17 cellular contexts compared by ENCODE assay signal in genomic region chr19:39831679-39832078, GRCh38. TPM values are rescaled to one million over a fixed set of nuclear protein-coding genes. Genes with fewer than 3 reads are reported as not detected.
DNase-seq lines count a peak whose midpoint lies in the region; ATAC-seq and TF ChIP-seq lines count a peak whose summit lies in the region.
"Had no signal": no experiment of that assay in that cellular context is flagged by ENCODE, and none has a peak within 500 bp of the region (broad histone marks: within the 10 kb centered on the region; RNA-seq: fewer than 3 reads in every experiment).

No MANE protein-coding gene starts in this region.

- POLR2A ChIA-PET in CD4-positive, alpha-beta memory T cell (lab: Charles Lee; ENCODE audit: partially characterized antibody) = no interaction called here

- H3K36me3 Mint-ChIP-seq in CD4-positive, alpha-beta memory T cell = peaks cover 42 to 60% of the 10 kb centered on the region in 2 donors
- H3K36me3 Mint-ChIP-seq in HFFc6 (ENCODE audit: low read depth) (peaks cover 48% of the 10 kb centered on the region), neural crest cell (ENCODE audit: low read depth) (peaks cover 31% of the 10 kb centered on the region)
- H3K36me3 Mint-ChIP-seq in dendritic cell treated with granulocyte-macrophage colony-stimulating factor and Interleukin-4, amounts not matched to agents 40 ng/mL and 50 ng/mL, for 4 days (ENCODE audit: low read depth) = peaks cover 79% of the 10 kb centered on the region

- H3K4me3 ChIP-seq in CD4-positive, alpha-beta memory T cell (ENCODE audit: low read length in 2 of 2) = no peak overlapping the region
- H3K4me3 ChIP-seq in transverse colon = no peak overlapping the region

- peaks cover 39% of the 10 kb centered on the region for H3K4me1 ChIP-seq in CD4-positive, alpha-beta memory T cell (ENCODE audit: insufficient read depth, low read length)
- H3K4me1 ChIP-seq in transverse colon = peaks cover 9 to 16% (median 12%) of the 10 kb centered on the region in 4 donors

- ATAC-seq in left colon (no peak), GM18520 (IDR thresholded peaks at IDR 0.05; ENCODE audit: unreplicated experiment) (no peak)

- peaks cover 0 to 2% (median 0%) of the 10 kb centered on the region in 8 donors for H3K9me3 Mint-ChIP-seq in CD4-positive, alpha-beta memory T cell
- no peaks in the 10 kb centered on the region for H3K9me3 Mint-ChIP-seq in HFFc6
- no peaks in the 10 kb centered on the region for H3K9me3 Mint-ChIP-seq in dendritic cell treated with granulocyte-macrophage colony-stimulating factor and Interleukin-4, amounts not matched to agents 40 ng/mL and 50 ng/mL, for 4 days
- no peaks in the 10 kb centered on the region for H3K9me3 Mint-ChIP-seq in neural crest cell

- CTCF ChIA-PET in CD4-positive, alpha-beta memory T cell (lab: Charles Lee; ENCODE audit: partially characterized antibody) = no interaction called here

- DNase-seq in CD4-positive, alpha-beta memory T cell = no peak
- DNase-seq in HFFc6 = no peak
- no peak for DNase-seq in neural crest cell (ENCODE audit: low read depth, low spot score)
- DNase-seq in left colon = no peak
- no peak for DNase-seq in LoVo (ENCODE audit: low spot score)
- DNase-seq in transverse colon = no peak
- DNase-seq: NCI-H1694 treated with DMSO at 0.1 percent for 48 hours, NCI-H524 treated with DMSO at 0.1 percent for 48 hours, Peyer's patch, T1000 had no signal

- H3K27ac ChIP-seq in CD4-positive, alpha-beta memory T cell (ENCODE audit: low read depth, low read length) = peak overlapping the region; percentile 91
- H3K27ac ChIP-seq in transverse colon = no peak overlapping the region
- H3K27ac ChIP-seq: C4-2B, KMS-11, Peyer's patch had no signal

- H3K27me3 ChIP-seq in CD4-positive, alpha-beta memory T cell (ENCODE audit: insufficient read depth, low read length) = no peaks in the 10 kb centered on the region
- no peaks in the 10 kb centered on the region for H3K27me3 ChIP-seq in transverse colon
- H3K27me3 ChIP-seq: Peyer's patch had no signal

- peaks cover 32% of the 10 kb centered on the region for H3K36me3 ChIP-seq in CD4-positive, alpha-beta memory T cell (ENCODE audit: insufficient read depth, low read length)
- H3K36me3 ChIP-seq in transverse colon = peaks cover 0 to 33% (median 15%) of the 10 kb centered on the region in 4 donors

- intact Hi-C loops in CD4-positive, alpha-beta memory T cell (cut with micrococcal nuclease) = loop anchor here (5.0 kb wide), 1 partner anchor 384 kb away; the partner anchor contains the start of gene SUPT5H
- intact Hi-C loops in dendritic cell treated with granulocyte-macrophage colony-stimulating factor and Interleukin-4, amounts not matched to agents 40 ng/mL and 50 ng/mL, for 4 days (cut with micrococcal nuclease) = loop anchor here (5.0 kb wide), 1 partner anchor 141 kb away; the partner anchor contains the start of gene PSMC4
- intact Hi-C loops in left colon (cut with DNase I, micrococcal nuclease) (no loop called here), transverse colon (cut with DNase I; ENCODE audit: low total_unique reads) (no loop called here)

- H3K4me1 Mint-ChIP-seq in CD4-positive, alpha-beta memory T cell = peaks cover 25 to 49% (median 34%) of the 10 kb centered on the region in 4 donors
- H3K4me1 Mint-ChIP-seq in HFFc6 (ENCODE audit: low read depth) (peaks cover 27% of the 10 kb centered on the region), neural crest cell (peaks cover 33% of the 10 kb centered on the region)
- H3K4me1 Mint-ChIP-seq in dendritic cell treated with granulocyte-macrophage colony-stimulating factor and Interleukin-4, amounts not matched to agents 40 ng/mL and 50 ng/mL, for 4 days (ENCODE audit: low read depth) = peaks cover 47% of the 10 kb centered on the region

- TF ChIP-seq POLR2A in transverse colon (IDR thresholded peaks at IDR 0.05) = no peak

- peak overlapping the region in 6 of 8 donors; percentile 76 to 90 (median 85) for H3K4me3 Mint-ChIP-seq in CD4-positive, alpha-beta memory T cell
- H3K4me3 Mint-ChIP-seq in HFFc6 = no peak overlapping the region
- H3K4me3 Mint-ChIP-seq in dendritic cell treated with granulocyte-macrophage colony-stimulating factor and Interleukin-4, amounts not matched to agents 40 ng/mL and 50 ng/mL, for 4 days = peak overlapping the region; percentile 5
- H3K4me3 Mint-ChIP-seq in neural crest cell = peak overlapping the region; percentile 89

- no peak for TF ChIP-seq CTCF in HFFc6 (IDR thresholded peaks at IDR 0.05)
- no peak for TF ChIP-seq CTCF in neural crest cell (conservative IDR thresholded peaks at IDR 0.05)
- TF ChIP-seq CTCF in transverse colon (IDR thresholded peaks at IDR 0.05) = no peak

- no peaks in the 10 kb centered on the region for H3K27me3 Mint-ChIP-seq in CD4-positive, alpha-beta memory T cell
- H3K27me3 Mint-ChIP-seq in HFFc6 (ENCODE audit: insufficient read depth) (peaks cover 2% of the 10 kb centered on the region), neural crest cell (ENCODE audit: low read depth) (peaks cover 4% of the 10 kb centered on the region)
- no peaks in the 10 kb centered on the region for H3K27me3 Mint-ChIP-seq in dendritic cell treated with granulocyte-macrophage colony-stimulating factor and Interleukin-4, amounts not matched to agents 40 ng/mL and 50 ng/mL, for 4 days

- H3K27ac Mint-ChIP-seq in CD4-positive, alpha-beta memory T cell = peak overlapping the region in 6 of 7 donors; percentile 60 to 96 (median 92)
- H3K27ac Mint-ChIP-seq in HFFc6 (peak overlapping the region; percentile 80; the same call in 1 of the 2 replicates), neural crest cell (ENCODE audit: unreplicated experiment) (peak overlapping the region; percentile 86)
- peak overlapping the region; percentile 86 for H3K27ac Mint-ChIP-seq in dendritic cell treated with granulocyte-macrophage colony-stimulating factor and Interleukin-4, amounts not matched to agents 40 ng/mL and 50 ng/mL, for 4 days

- in situ Hi-C loops in transverse colon (cut with MboI; ENCODE audit: low pct_ligation_motif_present in 1 of 4, low pct_unique_long_range_greater_than_20kb in 1 of 4, low sequenced_read_pairs in 3 of 4) = no loop called here

- 88 to 96% methylated on average over 1 to 16 of the region's 16 CpGs for WGBS in transverse colon (ENCODE audit: low coverage in 1 of 2), 2 donors

- no peaks in the 10 kb centered on the region for H3K9me3 ChIP-seq in CD4-positive, alpha-beta memory T cell (ENCODE audit: control insufficient read depth in 1 of 2, low read length in 2 of 2)
- H3K9me3 ChIP-seq in transverse colon = no peaks in the 10 kb centered on the region
- H3K9me3 ChIP-seq: Peyer's patch had no signal

- no peak for TF ChIP-seq EP300 in transverse colon (IDR thresholded peaks at IDR 0.05; ENCODE audit: low read depth)

RNA-seq across cellular contexts. Expression of gene DYRK1B, which starts 2.3 kb away (rescaled TPM):
- 10 to 100 TPM; 28.4 to 30.9 TPM for total RNA-seq in CD4-positive, alpha-beta memory T cell
- polyA plus RNA-seq in CD4-positive, alpha-beta memory T cell = 10 to 100 TPM in 1 of 2 donors, 1 to 10 TPM in 1; 7.0 to 15.0 TPM
- 10 to 100 TPM in 4 of 6 experiments, 1 to 10 TPM in 2; 8.9 to 20.2 (median 12.7) TPM for total RNA-seq in HFFc6 (2021; fragmentation: NEBNext Ultra II Directional; extraction: Animal tissue kit (Norgen Biotek cat#: 25700))
- 40.5 and 44.9 TPM in 2 replicates for total RNA-seq in neural crest cell
- total RNA-seq in left colon = 10 to 100 TPM in 1 of 2 donors, 1 to 10 TPM in 1; 7.6 to 16.3 TPM
- total RNA-seq in transverse colon = 10 to 100 TPM; 13.3 to 16.1 (median 15.1) TPM

RNA-seq across cellular contexts. Expression of gene FBL, which starts 14.5 kb away (rescaled TPM):
- total RNA-seq in CD4-positive, alpha-beta memory T cell = 100 to 1,000 TPM; 282 to 295 TPM
- polyA plus RNA-seq in CD4-positive, alpha-beta memory T cell = 100 to 1,000 TPM; 173 to 174 TPM
- 100 to 1,000 TPM; 167 to 234 (median 217) TPM for total RNA-seq in HFFc6 (2021; fragmentation: NEBNext Ultra II Directional; extraction: Animal tissue kit (Norgen Biotek cat#: 25700))
- total RNA-seq in neural crest cell = 473 and 489 TPM in 2 replicates
- 100 to 1,000 TPM; 128 to 166 TPM for total RNA-seq in left colon
- 100 to 1,000 TPM in 1 of 4 donors, 10 to 100 TPM in 3; 20.6 to 107 (median 62.6) TPM for total RNA-seq in transverse colon

RNA-seq across cellular contexts. Expression of gene LEUTX, which starts 53.0 kb away (rescaled TPM):
- not detected for total RNA-seq in CD4-positive, alpha-beta memory T cell
- not detected for polyA plus RNA-seq in CD4-positive, alpha-beta memory T cell
- total RNA-seq in HFFc6 (2021; fragmentation: NEBNext Ultra II Directional; extraction: Animal tissue kit (Norgen Biotek cat#: 25700)) = not detected
- total RNA-seq in neural crest cell = not detected in 2 replicates
- total RNA-seq in left colon = not detected
- total RNA-seq in transverse colon = not detected
- total RNA-seq: fibroblast of villous mesenchyme, H1, Peyer's patch had no signal
- polyA plus RNA-seq: H1, keratinocyte had no signal

Comparison
In these comparisons a context has a peak if more than half of its experiments do, and no peak if none do; other contexts are left out.
1. intact Hi-C loops: an anchor here in CD4-positive, alpha-beta memory T cell (5.0 kb wide) and dendritic cell treated with granulocyte-macrophage colony-stimulating factor and Interleukin-4, amounts not matched to agents 40 ng/mL and 50 ng/mL, for 4 days (5.0 kb wide); none called in left colon and transverse colon.